ENCODE assay signal across 13 cellular contexts in genomic region chr4:153464068-153464467, GRCh38. TPM values are rescaled to one million over a fixed set of nuclear protein-coding genes. Genes with fewer than 3 reads are reported as not detected.
DNase-seq lines count a peak whose midpoint lies in the region; FAIRE-seq and TF ChIP-seq lines count a peak whose summit lies in the region.
"Had no signal": no experiment of that assay in that cellular context is flagged by ENCODE, and none has a peak within 500 bp of the region (broad histone marks: within the 10 kb centered on the region; RNA-seq: fewer than 3 reads in every experiment).

No MANE protein-coding gene starts in this region.

- H3K27me3 ChIP-seq in endothelial cell of umbilical vein (ENCODE audit: control insufficient read depth in 2 of 2, insufficient read depth in 2 of 2, low read length in 2 of 2) (no peaks in the 10 kb centered on the region), vagina (no peaks in the 10 kb centered on the region)
- H3K27me3 ChIP-seq: dorsolateral prefrontal cortex, upper lobe of left lung had no signal

- BruUV-seq in endothelial cell of umbilical vein (replicated peaks; lab: Mats Ljungman, UMichigan), result no TSS peak

- no peaks in the 10 kb centered on the region for H3K9me1 ChIP-seq in endothelial cell of umbilical vein (replicated peaks; ENCODE audit: control insufficient read depth, extremely low read depth, insufficient read depth, low read length)

- dilution Hi-C loops in endothelial cell of umbilical vein (cut with MboI; ENCODE audit: extremely low pct_ligation_motif_present, low sequenced_read_pairs), result no loop called here

- H3K36me3 ChIP-seq in endothelial cell of umbilical vein (ENCODE audit: control insufficient read depth in 2 of 2, extremely low read depth in 1 of 2, insufficient read depth in 2 of 2, low read length in 2 of 2) (no peaks in the 10 kb centered on the region), vagina (no peaks in the 10 kb centered on the region)
- H3K36me3 ChIP-seq: upper lobe of left lung had no signal

- peaks cover 23% of the 10 kb centered on the region for H3K4me1 ChIP-seq in endothelial cell of umbilical vein (ENCODE audit: control insufficient read depth, extremely low read depth, insufficient read depth, low read length)
- H3K4me1 ChIP-seq in vagina, result peaks cover 28% of the 10 kb centered on the region

- TF ChIP-seq POLR2A in GM12891 (IDR thresholded peaks at IDR 0.05; ENCODE audit: low read depth, low read length) (no peak), endothelial cell of umbilical vein (IDR thresholded peaks at IDR 0.05; ENCODE audit: low read depth, low read length) (no peak), vagina (IDR thresholded peaks at IDR 0.05) (no peak)

- H2AFZ ChIP-seq in endothelial cell of umbilical vein (ENCODE audit: low read depth, low read length), result no peak overlapping the region
- H2AFZ ChIP-seq: GM23248 had no signal

- intact Hi-C loops in endothelial cell of umbilical vein (cut with micrococcal nuclease), result no loop called here
- intact Hi-C loops in vagina (cut with DNase I), result no loop called here

- no peak overlapping the region for H3K9ac ChIP-seq in endothelial cell of umbilical vein (replicated peaks; ENCODE audit: extremely low read depth, insufficient read depth, low read length)
- H3K9ac ChIP-seq: GM23248 had no signal

- H3K27ac ChIP-seq in endothelial cell of umbilical vein (ENCODE audit: insufficient read depth, low read depth, low read length) (no peak overlapping the region), vagina (no peak overlapping the region)
- H3K27ac ChIP-seq: GM23248, upper lobe of left lung had no signal

- TF ChIP-seq CTCF in endothelial cell of umbilical vein (IDR thresholded peaks at IDR 0.05; ENCODE audit: extremely low read depth in 1 of 2, insufficient read depth in 1 of 2, low read depth in 1 of 2, low read length in 2 of 2) (no peak), vagina (IDR thresholded peaks at IDR 0.05) (no peak)

- CTCF ChIA-PET in endothelial cell of umbilical vein (lab: Charles Lee), result interaction anchor here (0.7 to 4.5 kb wide), 2 partner anchors 14 to 110 kb away, joined by 3 to 19 read pairs; no protein-coding TSS in a partner anchor

- no peak for DNase-seq in GM12891 (ENCODE audit: insufficient read length, low spot score)
- DNase-seq in NCI-H69 (lab: John Stamatoyannopoulos, UW), result peak; percentile 58
- DNase-seq in endothelial cell of umbilical vein (ENCODE audit: low read depth, low spot score), result peak; percentile 21
- DNase-seq in renal cortical epithelial cell (ENCODE audit: low read depth), result peak; percentile 85
- DNase-seq in middle frontal gyrus (ENCODE audit: extremely low spot score, low spot score), result no peak
- DNase-seq in vagina (ENCODE audit: extremely low spot score in 2 of 2), result no peak
- no peak for DNase-seq in NCI-H446 (lab: John Stamatoyannopoulos, UW)
- DNase-seq in GDM1 (lab: John Stamatoyannopoulos, UW), result no peak
- DNase-seq: activated CD4-positive, CD25-positive, alpha-beta regulatory T cell; dorsolateral prefrontal cortex; GM23248; SHP77 treated with DMSO at 0.1 percent for 48 hours; upper lobe of left lung had no signal

- H3K9me3 ChIP-seq in endothelial cell of umbilical vein (replicated peaks; ENCODE audit: control insufficient read depth, insufficient read depth, low read length) (no peaks in the 10 kb centered on the region), vagina (no peaks in the 10 kb centered on the region)
- H3K9me3 ChIP-seq: upper lobe of left lung had no signal

- no peak overlapping the region for H3K4me3 ChIP-seq in endothelial cell of umbilical vein (replicated peaks in 1 of 3; ENCODE audit: insufficient read depth in 1 of 3, low read depth in 1 of 3, low read length in 3 of 3)
- H3K4me3 ChIP-seq in vagina, result no peak overlapping the region
- H3K4me3 ChIP-seq: GM23248, upper lobe of left lung had no signal

- no peaks in the 10 kb centered on the region for H4K20me1 ChIP-seq in endothelial cell of umbilical vein (replicated peaks; ENCODE audit: control insufficient read depth, extremely low read depth, insufficient read depth, low read length)

- POLR2A ChIA-PET in endothelial cell of umbilical vein (lab: Charles Lee), result no interaction called here

- H3K79me2 ChIP-seq in endothelial cell of umbilical vein (ENCODE audit: control insufficient read depth, insufficient read depth, low read length), result peaks cover 12% of the 10 kb centered on the region

- peak; percentile 5 for FAIRE-seq in GM12891 (lab: Jason Lieb, UNC)
- FAIRE-seq in endothelial cell of umbilical vein (lab: Jason Lieb, UNC), result peak; percentile 38

- H3K4me2 ChIP-seq in endothelial cell of umbilical vein (ENCODE audit: insufficient read depth, low read length), result no peak overlapping the region

TF ChIP-seq in GM12891, 5 proteins besides CTCF, POLR2A, EP300 and RAD21:
- TF ChIP-seq POLR2AphosphoS5 (IDR thresholded peaks at IDR 0.05; ENCODE audit: low read depth, low read length), result no peak
- no peak for TF ChIP-seq SPI1 (IDR thresholded peaks at IDR 0.05; ENCODE audit: low read depth, low read length)
- TF ChIP-seq POU2F2 (IDR thresholded peaks at IDR 0.05; ENCODE audit: low read depth, low read length), result no peak
- TF ChIP-seq TAF1 (IDR thresholded peaks at IDR 0.05; ENCODE audit: low read depth, low read length), result no peak
- no peak for TF ChIP-seq PAX5 (IDR thresholded peaks at IDR 0.05; ENCODE audit: insufficient read depth, low read length, severe bottlenecking)

TF ChIP-seq in endothelial cell of umbilical vein, 7 proteins besides CTCF, POLR2A, EP300 and RAD21:
- TF ChIP-seq POLR2AphosphoS5 (IDR thresholded peaks at IDR 0.05; ENCODE audit: insufficient read depth, low read depth, low read length) (no peak), EZH2 (IDR thresholded peaks at IDR 0.05; ENCODE audit: borderline replicate concordance, low read depth, low read length, severe bottlenecking) (no peak), GATA2 (IDR thresholded peaks at IDR 0.05; ENCODE audit: insufficient read depth, insufficient read length, low read depth, low read length) (no peak), JUN (IDR thresholded peaks at IDR 0.05; ENCODE audit: borderline replicate concordance, insufficient read depth, insufficient read length, low read depth) (no peak), FOS (IDR thresholded peaks at IDR 0.05; ENCODE audit: borderline replicate concordance, insufficient read depth, low read length) (no peak), MYC (IDR thresholded peaks at IDR 0.05; ENCODE audit: low read depth, low read length) (no peak)
- TF ChIP-seq, protein P1, sequence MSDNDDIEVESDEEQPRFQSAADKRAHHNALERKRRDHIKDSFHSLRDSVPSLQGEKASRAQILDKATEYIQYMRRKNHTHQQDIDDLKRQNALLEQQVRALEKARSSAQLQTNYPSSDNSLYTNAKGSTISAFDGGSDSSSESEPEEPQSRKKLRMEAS (IDR thresholded peaks at IDR 0.05; ENCODE audit: insufficient read depth, insufficient read length), result no peak
TF ChIP-seq in endothelial cell of umbilical vein: peak in this region for 0.

RNA-seq across cellular contexts. Expression of gene TMEM131L, which starts 2.1 kb away (rescaled TPM):
- polyA plus RNA-seq in GM12891 (2012; ENCODE audit: low read depth, missing spikeins), result 50.3 TPM
- total RNA-seq in endothelial cell of umbilical vein (19.1 and 21.2 TPM in 2 replicates), renal cortical epithelial cell (4.7 and 7.8 TPM in 2 replicates), vagina (17.7 TPM)
- polyA plus RNA-seq in endothelial cell of umbilical vein, result 7.2 and 7.7 TPM in 2 replicates
- polyA plus RNA-seq in endothelial cell of umbilical vein (2011; cell fraction: cytosol; rRNA removed), result 6.5 and 7.5 TPM in 2 replicates
- polyA plus RNA-seq in endothelial cell of umbilical vein (2011; cell fraction: nucleus; rRNA removed), result 24.8 and 29.1 TPM in 2 replicates
- 9.8 and 13.2 TPM in 2 replicates for polyA plus RNA-seq in endothelial cell of umbilical vein (2012)
- 22.1 and 25.4 TPM in 2 replicates for polyA minus RNA-seq in endothelial cell of umbilical vein
- polyA minus RNA-seq in endothelial cell of umbilical vein (2011; cell fraction: cytosol; rRNA and poly(A)+ RNA removed), result 3.1 TPM
- 32.0 and 62.3 TPM in 2 replicates for polyA minus RNA-seq in endothelial cell of umbilical vein (2011; cell fraction: nucleus; rRNA and poly(A)+ RNA removed)

Comparison
In these comparisons a context has a peak if more than half of its experiments do, and no peak if none do; other contexts are left out.
1. DNase-seq: peak in NCI-H69 (single experiment), endothelial cell of umbilical vein (single experiment) and renal cortical epithelial cell (single experiment); none in GM12891 (single experiment), middle frontal gyrus (single experiment), vagina (0 of 2), NCI-H446 (0 of 2) and GDM1 (single experiment).